26 cellular contexts compared by ENCODE assay signal in the genomic region with DNA sequence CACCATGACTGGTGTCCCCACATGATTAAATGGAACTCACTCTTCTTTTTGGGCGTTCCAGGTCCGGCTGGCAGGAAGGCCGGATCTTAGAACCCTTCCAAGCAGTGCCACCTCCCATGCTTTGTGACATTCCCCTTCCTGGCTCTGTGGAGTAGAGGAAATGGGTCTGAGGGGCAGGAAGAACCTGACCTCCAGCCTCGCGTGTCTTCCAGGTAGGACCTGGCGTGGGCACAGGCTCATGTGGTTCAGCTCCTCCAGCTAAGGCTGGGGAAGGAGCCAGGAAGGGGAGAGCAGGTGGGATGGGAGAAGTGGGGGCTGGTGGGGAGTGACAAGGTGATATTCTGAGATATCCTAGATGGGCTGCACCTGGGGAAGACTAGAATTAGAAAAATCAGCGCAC. TPM values are rescaled to one million over a fixed set of nuclear protein-coding genes. Genes with fewer than 3 reads are reported as not detected.
DNase-seq lines count a peak whose midpoint lies in the region; ATAC-seq, FAIRE-seq and TF ChIP-seq lines count a peak whose summit lies in the region.
"Had no signal": no experiment of that assay in that cellular context is flagged by ENCODE, and none has a peak within 500 bp of the region (broad histone marks: within the 10 kb centered on the region; RNA-seq: fewer than 3 reads in every experiment).

No MANE protein-coding gene starts in this region.

- peak; percentile 52 for FAIRE-seq in endothelial cell of umbilical vein (lab: Jason Lieb, UNC)
- FAIRE-seq: GM12892, HepG2, K562 had no signal

- H3K79me2 ChIP-seq in endothelial cell of umbilical vein (ENCODE audit: control insufficient read depth, insufficient read depth, low read length) = peaks cover 29% of the 10 kb centered on the region
- no peaks in the 10 kb centered on the region for H3K79me2 ChIP-seq in osteoblast (ENCODE audit: insufficient read depth, low read length)

- ATAC-seq in esophagus mucosa = no peak
- ATAC-seq in HG03354 (IDR thresholded peaks at IDR 0.05; ENCODE audit: poor library complexity, severe bottlenecking, unreplicated experiment) = no peak
- ATAC-seq: CD8-positive, alpha-beta T cell; HepG2; K562; Panc1 had no signal

- peak overlapping the region; percentile 36 for H3K4me3 Mint-ChIP-seq in type B pancreatic cell
- H3K4me3 Mint-ChIP-seq: CD8-positive, alpha-beta T cell had no signal

- no peaks in the 10 kb centered on the region for H3K9me1 ChIP-seq in endothelial cell of umbilical vein (replicated peaks; ENCODE audit: control insufficient read depth, extremely low read depth, insufficient read depth, low read length)

- H3K4me2 ChIP-seq in endothelial cell of umbilical vein (ENCODE audit: insufficient read depth, low read length) (peak overlapping the region; percentile 1), osteoblast (ENCODE audit: insufficient read depth, low read length) (no peak overlapping the region)
- H3K4me2 ChIP-seq: BLaER1 treated with 17β-estradiol and CSF1 and Interleukin-3, amounts not matched to agents 10 nM and 100 nM had no signal

- H3K9me3 Mint-ChIP-seq in type B pancreatic cell = no peaks in the 10 kb centered on the region
- H3K9me3 Mint-ChIP-seq: CD8-positive, alpha-beta T cell; HFFc6 had no signal

- TF ChIP-seq CTCF in endothelial cell of umbilical vein (IDR thresholded peaks at IDR 0.05; ENCODE audit: extremely low read depth in 1 of 2, insufficient read depth in 1 of 2, low read depth in 1 of 2, low read length in 2 of 2) (no peak), osteoblast (IDR thresholded peaks at IDR 0.05; ENCODE audit: extremely low read depth, low read depth, low read length) (no peak), type B pancreatic cell (conservative IDR thresholded peaks at IDR 0.05) (no peak)

- H4K20me1 ChIP-seq in endothelial cell of umbilical vein (replicated peaks; ENCODE audit: control insufficient read depth, extremely low read depth, insufficient read depth, low read length) (no peaks in the 10 kb centered on the region), osteoblast (ENCODE audit: insufficient read depth, low read length) (peaks cover 2% of the 10 kb centered on the region)

- POLR2A ChIA-PET in endothelial cell of umbilical vein (lab: Charles Lee) = no interaction called here

- intact Hi-C loops in endothelial cell of umbilical vein (cut with micrococcal nuclease) = no loop called here

- H2AFZ ChIP-seq in endothelial cell of umbilical vein (ENCODE audit: low read depth, low read length) (no peak overlapping the region), osteoblast (ENCODE audit: low read length) (no peak overlapping the region)

- H3K27ac ChIP-seq in endothelial cell of umbilical vein (ENCODE audit: insufficient read depth, low read depth, low read length) = no peak overlapping the region
- H3K27ac ChIP-seq in osteoblast (ENCODE audit: low read depth, low read length) = no peak overlapping the region
- H3K27ac ChIP-seq: BLaER1 treated with 17β-estradiol and CSF1 and Interleukin-3, amounts not matched to agents 10 nM and 100 nM; HL-60 had no signal

- dilution Hi-C loops in endothelial cell of umbilical vein (cut with MboI; ENCODE audit: extremely low pct_ligation_motif_present, low sequenced_read_pairs) = no loop called here

- H3K27me3 ChIP-seq in endothelial cell of umbilical vein (ENCODE audit: control insufficient read depth in 2 of 2, insufficient read depth in 2 of 2, low read length in 2 of 2) (no peaks in the 10 kb centered on the region), osteoblast (ENCODE audit: insufficient read depth, low read length) (peaks cover 33% of the 10 kb centered on the region)

- H3K4me3 ChIP-seq in endothelial cell of umbilical vein (replicated peaks in 1 of 3; ENCODE audit: insufficient read depth in 1 of 3, low read depth in 1 of 3, low read length in 3 of 3) (peak overlapping the region in 1 of 3 experiments; percentile 80), osteoblast (ENCODE audit: insufficient read depth, low read length) (no peak overlapping the region)
- H3K4me3 ChIP-seq: BLaER1 treated with 17β-estradiol and CSF1 and Interleukin-3, amounts not matched to agents 10 nM and 100 nM; K562; MG63 had no signal

- BruUV-seq in endothelial cell of umbilical vein (replicated peaks; lab: Mats Ljungman, UMichigan) = no TSS peak

- DNase-seq in activated effector memory CD4-positive, alpha-beta T cell treated with anti-CD3 and anti-CD28 coated beads, Interleukin-2, amount 50 U/mL, for 16 hours = peak; percentile 54
- no peak for DNase-seq in activated effector memory CD4-positive, alpha-beta T cell treated with Interleukin-2 at 50 U/mL for 16 hours
- no peak for DNase-seq in endothelial cell of umbilical vein (ENCODE audit: low read depth, low spot score)
- DNase-seq in osteoblast (ENCODE audit: insufficient read length, low spot score, missing footprints) = peak; percentile 68
- no peak for DNase-seq in type B pancreatic cell (ENCODE audit: extremely low spot score, unreplicated experiment)
- no peak for DNase-seq in NCI-H1694 treated with DMSO at 0.1 percent for 48 hours (lab: John Stamatoyannopoulos, UW)
- DNase-seq: 8988T; CD8-positive, alpha-beta T cell; H9; HFFc6; MG63; NCI-H1417; NCI-H187; NCI-H446 treated with DMSO at 0.1 percent for 48 hours; NCI-H748 treated with DMSO at 0.1 percent for 48 hours; NK-92 treated with Interleukin-12 subunit alpha and Interleukin-12 subunit beta, amount 100 ng/mL, for 24 hours; SIG-M5 had no signal

- H3K36me3 ChIP-seq in endothelial cell of umbilical vein (ENCODE audit: control insufficient read depth in 2 of 2, extremely low read depth in 1 of 2, insufficient read depth in 2 of 2, low read length in 2 of 2) (peaks cover 3 to 6% of the 10 kb centered on the region in 2 experiments), osteoblast (ENCODE audit: insufficient read depth, low read length) (no peaks in the 10 kb centered on the region)
- H3K36me3 ChIP-seq: BLaER1 treated with 17β-estradiol and CSF1 and Interleukin-3, amounts not matched to agents 10 nM and 100 nM; MG63 had no signal

- H3K27ac Mint-ChIP-seq in type B pancreatic cell = no peak overlapping the region
- H3K27ac Mint-ChIP-seq: CD8-positive, alpha-beta T cell; H9; HFFc6 had no signal

- H3K9me3 ChIP-seq in endothelial cell of umbilical vein (replicated peaks; ENCODE audit: control insufficient read depth, insufficient read depth, low read length) (no peaks in the 10 kb centered on the region), osteoblast (ENCODE audit: low read depth, low read length) (no peaks in the 10 kb centered on the region)
- H3K9me3 ChIP-seq: MG63 had no signal

- H3K27me3 Mint-ChIP-seq in type B pancreatic cell = peaks cover 61% of the 10 kb centered on the region

- CTCF ChIA-PET in endothelial cell of umbilical vein (lab: Charles Lee) = no interaction called here

- TF ChIP-seq POLR2A in endothelial cell of umbilical vein (IDR thresholded peaks at IDR 0.05; ENCODE audit: low read depth, low read length) = no peak

- H3K9ac ChIP-seq in endothelial cell of umbilical vein (replicated peaks; ENCODE audit: extremely low read depth, insufficient read depth, low read length) = no peak overlapping the region
- H3K9ac ChIP-seq: BLaER1 treated with 17β-estradiol and CSF1 and Interleukin-3, amounts not matched to agents 10 nM and 100 nM had no signal

- H3K4me1 ChIP-seq in endothelial cell of umbilical vein (ENCODE audit: control insufficient read depth, extremely low read depth, insufficient read depth, low read length) (peaks cover 18% of the 10 kb centered on the region), osteoblast (ENCODE audit: insufficient read depth, low read length) (peaks cover 13% of the 10 kb centered on the region)

- H3K36me3 Mint-ChIP-seq in type B pancreatic cell = peaks cover 4% of the 10 kb centered on the region

- H3K4me1 Mint-ChIP-seq in type B pancreatic cell (ENCODE audit: unreplicated experiment) = peaks cover 6% of the 10 kb centered on the region

TF ChIP-seq in endothelial cell of umbilical vein, 7 proteins besides CTCF, POLR2A, EP300 and RAD21:
- TF ChIP-seq MAX (IDR thresholded peaks at IDR 0.05; ENCODE audit: insufficient read depth, insufficient read length) (no peak), JUN (IDR thresholded peaks at IDR 0.05; ENCODE audit: borderline replicate concordance, insufficient read depth, insufficient read length, low read depth) (no peak), GATA2 (IDR thresholded peaks at IDR 0.05; ENCODE audit: insufficient read depth, insufficient read length, low read depth, low read length) (no peak), MYC (IDR thresholded peaks at IDR 0.05; ENCODE audit: low read depth, low read length) (no peak), FOS (IDR thresholded peaks at IDR 0.05; ENCODE audit: borderline replicate concordance, insufficient read depth, low read length) (no peak), EZH2 (IDR thresholded peaks at IDR 0.05; ENCODE audit: borderline replicate concordance, low read depth, low read length, severe bottlenecking) (no peak), POLR2AphosphoS5 (IDR thresholded peaks at IDR 0.05; ENCODE audit: insufficient read depth, low read depth, low read length) (no peak)

RNA-seq across cellular contexts. Expression of gene TMEM255B, which starts 2.1 kb away (rescaled TPM):
- total RNA-seq in endothelial cell of umbilical vein (85.0 and 105 TPM in 2 replicates), osteoblast (1.8 and 2.9 TPM in 2 replicates), type B pancreatic cell (ENCODE audit: low replicate concordance) (0.92 and 1.9 TPM in 2 replicates), esophagus mucosa (1.8 TPM)
- polyA plus RNA-seq in endothelial cell of umbilical vein = 120 and 121 TPM in 2 replicates
- 73.9 and 74.0 TPM in 2 replicates for polyA plus RNA-seq in endothelial cell of umbilical vein (2011; cell fraction: cytosol; rRNA removed)
- 106 and 121 TPM in 2 replicates for polyA plus RNA-seq in endothelial cell of umbilical vein (2011; cell fraction: nucleus; rRNA removed)
- polyA plus RNA-seq in endothelial cell of umbilical vein (2012) = 59.6 and 70.0 TPM in 2 replicates
- polyA minus RNA-seq in endothelial cell of umbilical vein = 59.0 and 73.4 TPM in 2 replicates
- polyA minus RNA-seq in endothelial cell of umbilical vein (2011; cell fraction: cytosol; rRNA and poly(A)+ RNA removed) = not detected
- 30.6 and 32.0 TPM in 2 replicates for polyA minus RNA-seq in endothelial cell of umbilical vein (2011; cell fraction: nucleus; rRNA and poly(A)+ RNA removed)
- total RNA-seq: G401, HepG2 had no signal
- polyA plus RNA-seq: HepG2 had no signal

Comparison
In these comparisons a context has a peak if more than half of its experiments do, and no peak if none do; other contexts are left out.
1. DNase-seq: peak in activated effector memory CD4-positive, alpha-beta T cell treated with anti-CD3 and anti-CD28 coated beads, Interleukin-2, amount 50 U/mL, for 16 hours (single experiment) and osteoblast (single experiment); none in activated effector memory CD4-positive, alpha-beta T cell treated with Interleukin-2 at 50 U/mL for 16 hours (single experiment), endothelial cell of umbilical vein (single experiment), type B pancreatic cell (single experiment) and NCI-H1694 treated with DMSO at 0.1 percent for 48 hours (single experiment).
2. RNA of gene TMEM255B, which starts 2.1 kb away (total RNA-seq): 85.0 to 105 TPM in endothelial cell of umbilical vein; 1.8 TPM in esophagus mucosa (single experiment), 1.8 to 2.9 TPM in osteoblast and 0.92 to 1.9 TPM in type B pancreatic cell; every median in the first group is over 10 times any median in the second.